Comparison of ENCODE assay signal across 21 cellular contexts in the genomic region with DNA sequence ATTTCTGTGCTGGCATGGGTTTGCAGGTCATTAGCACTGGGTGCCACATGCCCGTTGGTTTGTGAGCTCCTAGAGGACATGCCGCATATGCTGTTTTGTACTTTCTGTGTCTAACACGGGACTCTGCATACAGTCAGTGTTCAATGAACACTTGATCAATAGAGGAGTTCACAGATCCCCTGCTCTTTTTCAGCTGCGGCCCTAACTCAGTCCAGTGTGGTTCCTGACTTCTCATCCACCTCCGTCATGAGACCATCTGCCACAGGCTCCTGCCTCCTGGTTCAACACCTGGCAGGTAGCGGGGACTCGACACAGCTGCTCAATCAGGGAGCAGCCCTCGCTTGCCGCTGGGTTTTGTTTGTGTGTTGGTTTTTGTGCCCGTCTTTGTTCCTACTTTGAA. TPM values are rescaled to one million over a fixed set of nuclear protein-coding genes. Genes with fewer than 3 reads are reported as not detected.
DNase-seq lines count a peak whose midpoint lies in the region; ATAC-seq, FAIRE-seq and TF ChIP-seq lines count a peak whose summit lies in the region.
"Had no signal": no experiment of that assay in that cellular context is flagged by ENCODE, and none has a peak within 500 bp of the region (broad histone marks: within the 10 kb centered on the region; RNA-seq: fewer than 3 reads in every experiment).

No MANE protein-coding gene starts in this region.

- intact Hi-C loops in HepG2 (cut with micrococcal nuclease; ENCODE audit: unreplicated experiment) (no loop called here), right lobe of liver (cut with DNase I) (no loop called here)

- peak overlapping the region; percentile 22; the same call in 1 of the 2 replicates for H4K8ac ChIP-seq in H1 (ENCODE audit: extremely low read depth, insufficient read depth, low read length)

- no peak overlapping the region for H3K56ac ChIP-seq in H1 (replicated peaks; ENCODE audit: insufficient read length, low read depth, low read length)

- H3K4ac ChIP-seq in H1 (replicated peaks; ENCODE audit: insufficient read length, low read depth, low read length): no peak overlapping the region

- H3K23ac ChIP-seq in H1 (ENCODE audit: insufficient read length): no peak overlapping the region

- H3K79me2 ChIP-seq in HepG2 (ENCODE audit: insufficient read depth, low read length): no peaks in the 10 kb centered on the region
- H3K79me2 ChIP-seq in H1 (ENCODE audit: control insufficient read depth in 1 of 2, insufficient read depth in 2 of 2, low read length in 2 of 2): no peaks in the 10 kb centered on the region

- H3K4me1 ChIP-seq in HepG2 (ENCODE audit: insufficient read depth, low read length) (no peaks in the 10 kb centered on the region), right lobe of liver (no peaks in the 10 kb centered on the region), H1 (replicated peaks in 1 of 4; ENCODE audit: control insufficient read depth in 3 of 4, insufficient read depth in 4 of 4, low read length in 3 of 4) (no peaks in the 10 kb centered on the region)

- TF ChIP-seq POLR2A in HepG2 (IDR thresholded peaks at IDR 0.05; ENCODE audit: insufficient read depth in 1 of 2, low read depth in 2 of 2, low read length in 2 of 2) (no peak), right lobe of liver (IDR thresholded peaks at IDR 0.05) (no peak), H1 (IDR thresholded peaks at IDR 0.05; ENCODE audit: control extremely low read depth in 1 of 2, low read depth in 2 of 2, low read length in 2 of 2) (no peak)

- no peak overlapping the region for H3K18ac ChIP-seq in H1 (ENCODE audit: extremely low read depth, low read length)

- in situ Hi-C loops in HepG2 (cut with HindIII; ENCODE audit: extremely low pct_ligation_motif_present, low pct_unique_long_range_greater_than_20kb): no loop called here

- H3K27ac ChIP-seq in HepG2 (ENCODE audit: extremely low read length, insufficient read depth, low read length) (no peak overlapping the region), right lobe of liver (no peak overlapping the region), H1 (ENCODE audit: low read depth, low read length) (no peak overlapping the region)

- H4K5ac ChIP-seq in H1 (ENCODE audit: insufficient read length, low read depth, low read length): no peak overlapping the region

- H3K36me3 ChIP-seq in HepG2 (replicated peaks in 1 of 2; ENCODE audit: control insufficient read depth in 1 of 2, insufficient read depth in 2 of 2, low read length in 2 of 2) (no peaks in the 10 kb centered on the region), right lobe of liver (no peaks in the 10 kb centered on the region), H1 (ENCODE audit: control insufficient read depth in 2 of 4, insufficient read depth in 4 of 4, low read length in 3 of 4) (no peaks in the 10 kb centered on the region)

- no peak overlapping the region for H2AFZ ChIP-seq in HepG2 (ENCODE audit: low read length)
- H2AFZ ChIP-seq in H1 (ENCODE audit: low read length): no peak overlapping the region

- H3K4me3 ChIP-seq in HepG2 (replicated peaks in 1 of 3; ENCODE audit: insufficient read depth in 1 of 3, low read depth in 2 of 3, low read length in 3 of 3) (no peak overlapping the region), right lobe of liver (no peak overlapping the region), H1 (ENCODE audit: extremely low read depth in 1 of 4, insufficient read depth in 2 of 4, low read depth in 3 of 4, low read length in 4 of 4) (no peak overlapping the region)

- no peaks in the 10 kb centered on the region for H3K79me1 ChIP-seq in H1 (ENCODE audit: low read depth, low read length)

- TF ChIP-seq EP300 in HepG2 (IDR thresholded peaks at IDR 0.05; ENCODE audit: low read depth in 2 of 2, low read length in 2 of 2): no peak
- no peak for TF ChIP-seq EP300 in HepG2 (CRISPR knock-in tag; IDR thresholded peaks at IDR 0.05; ENCODE audit: borderline replicate concordance)
- no peak for TF ChIP-seq EP300 in H1 (IDR thresholded peaks at IDR 0.05; ENCODE audit: borderline replicate concordance in 1 of 2, low read depth in 2 of 2, low read length in 2 of 2)

- ATAC-seq in HepG2: no peak; the same call in 2 of the 3 replicates
- no peak for ATAC-seq in right lobe of liver
- no peak for ATAC-seq in HG03108 (IDR thresholded peaks at IDR 0.05; ENCODE audit: unreplicated experiment)
- ATAC-seq: SK-N-SH treated with all-trans-retinoic acid at 6 μM for 48 hours had no signal

- TF ChIP-seq RAD21 in HepG2 (CRISPR knock-in tag; IDR thresholded peaks at IDR 0.05): no peak
- TF ChIP-seq RAD21 in H1 (IDR thresholded peaks at IDR 0.05 in 1 of 2, conservative IDR thresholded peaks at IDR 0.05 in 1 of 2; ENCODE audit: low read depth in 2 of 2, low read length in 2 of 2): no peak

- 21% methylated on average over 10 of the region's 10 CpGs for WGBS in HepG2 (ENCODE audit: low lambda C conversion rate)
- WGBS in right lobe of liver (ENCODE audit: insufficient coverage, low coverage, low lambda C conversion rate, missing lambda C conversion rate): 82% methylated on average over 7 of the region's 10 CpGs
- 89% methylated on average over 10 of the region's 10 CpGs; no CpG with 5 or more reads in 1 of the 2 experiments for WGBS in H1 (ENCODE audit: extremely low coverage in 1 of 2, insufficient coverage in 1 of 2, insufficient read length in 1 of 2, insufficient replicate concordance in 2 of 2, low coverage in 1 of 2, low lambda C conversion rate in 2 of 2, missing lambda C conversion rate in 1 of 2), 2 experiments

- H3K4me2 ChIP-seq in HepG2 (ENCODE audit: low read depth, low read length): no peak overlapping the region
- no peak overlapping the region for H3K4me2 ChIP-seq in H1 (ENCODE audit: insufficient read depth in 1 of 2, low read depth in 2 of 2, low read length in 2 of 2)

- FAIRE-seq in HepG2 (lab: Jason Lieb, UNC) (no peak), H1 (lab: Jason Lieb, UNC) (no peak)
- FAIRE-seq: D721Med had no signal

- H2BK12ac ChIP-seq in H1 (ENCODE audit: low read depth, low read length): no peak overlapping the region

- H2BK15ac ChIP-seq in H1 (ENCODE audit: low read length): 0 out of 2 replicates have a peak overlapping the region, but pooled peaks have one; percentile 61

- H3K9ac ChIP-seq in HepG2 (ENCODE audit: insufficient read depth, low read depth, low read length) (no peak overlapping the region), H1 (replicated peaks in 1 of 4; ENCODE audit: extremely low read depth in 1 of 4, low read depth in 3 of 4, low read length in 3 of 4) (no peak overlapping the region)

- 0 out of 2 replicates have a peak overlapping the region, but pooled peaks have one; percentile 32 for H2BK20ac ChIP-seq in H1 (ENCODE audit: low read length)

- POLR2A ChIA-PET in HepG2 (lab: Yijun Ruan, JAX) (no interaction called here), H1 (lab: Charles Lee; ENCODE audit: partially characterized antibody) (no interaction called here)

- no peak overlapping the region for H4K91ac ChIP-seq in H1 (replicated peaks; ENCODE audit: insufficient read length, low read length)

- no peak overlapping the region for H2AK5ac ChIP-seq in H1 (ENCODE audit: low read depth, low read length)

- no peaks in the 10 kb centered on the region for H3K9me3 ChIP-seq in HepG2 (ENCODE audit: low read length)
- no peaks in the 10 kb centered on the region for H3K9me3 ChIP-seq in right lobe of liver
- no peaks in the 10 kb centered on the region for H3K9me3 ChIP-seq in H1 (ENCODE audit: insufficient read depth in 2 of 2, low read depth in 1 of 2, low read length in 1 of 2)

- peaks cover 12 to 76% of the 10 kb centered on the region in 2 experiments for H3K27me3 ChIP-seq in HepG2 (ENCODE audit: control insufficient read depth in 1 of 2, insufficient read depth in 2 of 2, low read length in 2 of 2)
- no peaks in the 10 kb centered on the region for H3K27me3 ChIP-seq in right lobe of liver
- H3K27me3 ChIP-seq in H1 (replicated peaks in 1 of 4; ENCODE audit: control insufficient read depth in 3 of 4, extremely low read depth in 1 of 4, insufficient read depth in 3 of 4, low read length in 3 of 4): 0 out of 7 replicates have a peak, but pooled peaks cover 0 to 2% (median 0%) of the 10 kb centered on the region in 4 experiments

- TF ChIP-seq CTCF in HepG2 (CRISPR knock-in tag; IDR thresholded peaks at IDR 0.05): no peak
- TF ChIP-seq CTCF in right lobe of liver (IDR thresholded peaks at IDR 0.05): no peak
- TF ChIP-seq CTCF in H1 (IDR thresholded peaks at IDR 0.05; ENCODE audit: control extremely low read depth in 1 of 3, insufficient read depth in 1 of 3, low read depth in 1 of 3, low read length in 3 of 3): no peak

- no peaks in the 10 kb centered on the region for H3K23me2 ChIP-seq in H1 (ENCODE audit: low read depth, low read length)

- H2BK120ac ChIP-seq in H1 (replicated peaks; ENCODE audit: low read depth, low read length): no peak overlapping the region

- CTCF ChIA-PET in HepG2 (lab: Yijun Ruan, JAX; ENCODE audit: low intra/inter-chr PET ratio, low total read pairs): no interaction called here
- CTCF ChIA-PET in H1 (lab: Charles Lee; ENCODE audit: partially characterized antibody): interaction anchor here (0.7 to 2.2 kb wide), 8 partner anchors 10 to 99 kb away, joined by 3 to 8 read pairs (median 3); partner anchors contain the start of gene SPO11

- BruUV-seq in HepG2 (replicated peaks; lab: Mats Ljungman, UMichigan): no TSS peak

- no peak overlapping the region for H2BK5ac ChIP-seq in H1 (ENCODE audit: low read depth, low read length)

- H3K14ac ChIP-seq in H1 (ENCODE audit: insufficient read length): no peak overlapping the region

- no peak for DNase-seq in HepG2 (ENCODE audit: low spot score)
- no peak for DNase-seq in right lobe of liver
- peak; percentile 78 for DNase-seq in NCI-H2171 treated with DMSO at 0.1 percent for 48 hours (lab: John Stamatoyannopoulos, UW)
- no peak for DNase-seq in H1 (ENCODE audit: low read depth in 1 of 2, low spot score in 2 of 2)
- no peak for DNase-seq in activated naive CD4-positive, alpha-beta T cell (lab: John Stamatoyannopoulos, UW)
- no peak for DNase-seq in NCI-H1930 (lab: John Stamatoyannopoulos, UW)
- DNase-seq: ACHN, H7, NCI-H1436, NCI-H2029 treated with DMSO at 0.1 percent for 48 hours, NCI-H446 treated with DMSO at 0.1 percent for 48 hours, OCI-M1, SHP77 treated with DMSO at 0.1 percent for 48 hours had no signal

- no peaks in the 10 kb centered on the region; the same call in 1 of the 2 replicates for H4K20me1 ChIP-seq in HepG2 (ENCODE audit: insufficient read depth, low read length)
- no peaks in the 10 kb centered on the region for H4K20me1 ChIP-seq in H1 (replicated peaks in 1 of 2; ENCODE audit: control insufficient read depth in 1 of 2, insufficient read depth in 2 of 2, low read length in 2 of 2)

RNA-seq across cellular contexts. Expression of gene BMP7, which starts 13.8 kb away (rescaled TPM):
- total RNA-seq in HepG2 (2016; rRNA removed; fragmentation: Illumina TruSeq; extraction: Trizol) (not detected in 2 replicates), right lobe of liver (not detected)
- not detected in 2 replicates for total RNA-seq in HepG2 (2016; cell fraction: cytosol; rRNA removed; fragmentation: Illumina TruSeq; extraction: Trizol; ENCODE audit: low read depth)
- not detected in 2 replicates for total RNA-seq in HepG2 (2016; cell fraction: insoluble cytoplasmic fraction; rRNA removed; fragmentation: Illumina TruSeq; extraction: Trizol)
- not detected in 2 replicates for total RNA-seq in HepG2 (2016; cell fraction: membrane; rRNA removed; fragmentation: Illumina TruSeq; extraction: Trizol)
- total RNA-seq in HepG2 (2016; cell fraction: nucleus; rRNA removed; fragmentation: Illumina TruSeq; extraction: Trizol): not detected in 2 replicates
- polyA plus RNA-seq in HepG2 (2011; rRNA removed) (not detected in 2 replicates), H1 (2011; rRNA removed) (14.7 and 29.5 TPM in 2 replicates)
- not detected in 2 replicates for polyA plus RNA-seq in HepG2 (2011; cell fraction: cytosol; rRNA removed)
- polyA plus RNA-seq in HepG2 (2011; cell fraction: nucleus; rRNA removed): not detected in 2 replicates
- polyA plus RNA-seq in HepG2 (2012): not detected in 2 replicates
- polyA plus RNA-seq in HepG2 (2016; cell fraction: cytosol; fragmentation: Illumina TruSeq; extraction: Trizol; ENCODE audit: low read depth): not detected in 2 replicates
- polyA plus RNA-seq in HepG2 (2016; cell fraction: insoluble cytoplasmic fraction; fragmentation: Illumina TruSeq; extraction: Trizol; ENCODE audit: low read depth): not detected in 2 replicates
- not detected in 2 replicates for polyA plus RNA-seq in HepG2 (2016; cell fraction: membrane; fragmentation: Illumina TruSeq; extraction: Trizol; ENCODE audit: low read depth)
- not detected in 2 replicates for polyA plus RNA-seq in HepG2 (2016; cell fraction: nucleus; fragmentation: Illumina TruSeq; extraction: Trizol; ENCODE audit: insufficient read depth, low read depth)
- polyA minus RNA-seq in HepG2 (2011; rRNA and poly(A)+ RNA removed; ENCODE audit: low replicate concordance): not detected in 2 replicates
- polyA minus RNA-seq in HepG2 (2011; cell fraction: cytosol; rRNA and poly(A)+ RNA removed): not detected in 2 replicates
- polyA minus RNA-seq in HepG2 (2011; cell fraction: nucleus; rRNA and poly(A)+ RNA removed): not detected in 2 replicates
- total RNA-seq in H1 (2021; fragmentation: NEBNext Ultra II Directional; extraction: Animal tissue kit (Norgen Biotek cat#: 25700)): 7.2 and 9.2 TPM in 2 replicates
- polyA plus RNA-seq in H1 (2011; cell fraction: cytosol; rRNA removed): 19.0 TPM
- polyA plus RNA-seq in H1 (2011; cell fraction: nucleus; rRNA removed): 26.5 TPM
- polyA plus RNA-seq in H1 (2012, experiment 1 of 2): 4.3 to 11.0 TPM (median 8.6 TPM) in 4 replicates
- polyA plus RNA-seq in H1 (2012, experiment 2 of 2): 4.3 TPM
- polyA plus RNA-seq in H1 (2013, experiment 1 of 2): 8.0 TPM
- polyA plus RNA-seq in H1 (2013, experiment 2 of 2): 9.6 TPM
- polyA minus RNA-seq in H1 (2011; rRNA and poly(A)+ RNA removed): 6.7 and 12.4 TPM in 2 replicates
- 14.2 TPM for polyA minus RNA-seq in H1 (2011; cell fraction: cytosol; rRNA and poly(A)+ RNA removed)
- polyA minus RNA-seq in H1 (2011; cell fraction: nucleus; rRNA and poly(A)+ RNA removed): 13.2 TPM
- total RNA-seq: HT-29; LHCN-M2; T-helper 1 cell treated with Interleukin-12 subunit alpha and Interleukin-12 subunit beta and Interleukin-4 antibody, amounts not matched to agents 30 ng/mL and 1 ng/mL, for 36 hours had no signal
- polyA plus RNA-seq: IgD-negative memory B cell had no signal

RNA-seq across cellular contexts. Expression of gene SPO11, which starts 49.4 kb away (rescaled TPM):
- total RNA-seq in HepG2 (2016; rRNA removed; fragmentation: Illumina TruSeq; extraction: Trizol) (not detected in 2 replicates), right lobe of liver (not detected)
- not detected in 2 replicates for total RNA-seq in HepG2 (2016; cell fraction: cytosol; rRNA removed; fragmentation: Illumina TruSeq; extraction: Trizol; ENCODE audit: low read depth)
- total RNA-seq in HepG2 (2016; cell fraction: insoluble cytoplasmic fraction; rRNA removed; fragmentation: Illumina TruSeq; extraction: Trizol): not detected in 2 replicates
- total RNA-seq in HepG2 (2016; cell fraction: membrane; rRNA removed; fragmentation: Illumina TruSeq; extraction: Trizol): not detected in 2 replicates
- total RNA-seq in HepG2 (2016; cell fraction: nucleus; rRNA removed; fragmentation: Illumina TruSeq; extraction: Trizol): not detected in 2 replicates
- polyA plus RNA-seq in HepG2 (2011; rRNA removed) (not detected in 2 replicates), H1 (2011; rRNA removed) (not detected in 2 replicates)
- polyA plus RNA-seq in HepG2 (2011; cell fraction: cytosol; rRNA removed): not detected in 2 replicates
- polyA plus RNA-seq in HepG2 (2011; cell fraction: nucleus; rRNA removed): not detected in 2 replicates
- not detected in 2 replicates for polyA plus RNA-seq in HepG2 (2012)
- not detected in 2 replicates for polyA plus RNA-seq in HepG2 (2016; cell fraction: cytosol; fragmentation: Illumina TruSeq; extraction: Trizol; ENCODE audit: low read depth)
- not detected in 2 replicates for polyA plus RNA-seq in HepG2 (2016; cell fraction: insoluble cytoplasmic fraction; fragmentation: Illumina TruSeq; extraction: Trizol; ENCODE audit: low read depth)
- not detected in 2 replicates for polyA plus RNA-seq in HepG2 (2016; cell fraction: membrane; fragmentation: Illumina TruSeq; extraction: Trizol; ENCODE audit: low read depth)
- not detected in 2 replicates for polyA plus RNA-seq in HepG2 (2016; cell fraction: nucleus; fragmentation: Illumina TruSeq; extraction: Trizol; ENCODE audit: insufficient read depth, low read depth)
- polyA minus RNA-seq in HepG2 (2011; rRNA and poly(A)+ RNA removed; ENCODE audit: low replicate concordance): not detected in 2 replicates
- polyA minus RNA-seq in HepG2 (2011; cell fraction: cytosol; rRNA and poly(A)+ RNA removed): not detected in 2 replicates
- not detected in 2 replicates for polyA minus RNA-seq in HepG2 (2011; cell fraction: nucleus; rRNA and poly(A)+ RNA removed)
- not detected in 2 replicates for total RNA-seq in H1 (2021; fragmentation: NEBNext Ultra II Directional; extraction: Animal tissue kit (Norgen Biotek cat#: 25700))
- not detected for polyA plus RNA-seq in H1 (2011; cell fraction: cytosol; rRNA removed)
- not detected for polyA plus RNA-seq in H1 (2011; cell fraction: nucleus; rRNA removed)
- not detected in 4 replicates for polyA plus RNA-seq in H1 (2012, experiment 1 of 2)
- not detected for polyA plus RNA-seq in H1 (2012, experiment 2 of 2)
- not detected for polyA plus RNA-seq in H1 (2013, experiment 1 of 2)
- polyA plus RNA-seq in H1 (2013, experiment 2 of 2): not detected
- not detected in 2 replicates for polyA minus RNA-seq in H1 (2011; rRNA and poly(A)+ RNA removed)
- not detected for polyA minus RNA-seq in H1 (2011; cell fraction: cytosol; rRNA and poly(A)+ RNA removed)
- not detected for polyA minus RNA-seq in H1 (2011; cell fraction: nucleus; rRNA and poly(A)+ RNA removed)
- total RNA-seq: H7; HT-29; LHCN-M2; RPMI7951; T-helper 1 cell treated with Interleukin-12 subunit alpha and Interleukin-12 subunit beta and Interleukin-4 antibody, amounts not matched to agents 30 ng/mL and 1 ng/mL, for 36 hours had no signal
- polyA plus RNA-seq: IgD-negative memory B cell had no signal

Comparison
In these comparisons a context has a peak if more than half of its experiments do, and no peak if none do; other contexts are left out.
1. Of the 41 proteins assayed by ChIP-seq in both HepG2 and H1: peak only in HepG2: EZH2; only in H1: none; in both: none; in neither: 40.